1 cellular context compared by ENCODE assay signal in genomic region chr5:39076757-39077475, GRCh38.
A peak's percentile ranks its signal among the peaks of the same experiment; 100 is the strongest.
TF ChIP-seq lines count a peak whose summit lies in the region.

No MANE protein-coding gene starts in this region.

TF ChIP-seq in GM12878, 131 proteins besides CTCF, POLR2A, EP300 and RAD21:
- 0 out of 2 replicates have a peak, but pooled peaks have one; percentile 41 for TF ChIP-seq CHD4 (IDR thresholded peaks at IDR 0.05)
- TF ChIP-seq PML (IDR thresholded peaks at IDR 0.05; ENCODE audit: low read length), result peak; percentile 28; the same call in 1 of the 2 replicates
- peak; percentile 30; the same call in 1 of the 2 replicates for TF ChIP-seq RAD51 (IDR thresholded peaks at IDR 0.05)
- peak in 1 of 2 experiments; percentile 58; a peak in 1 of 4 replicates for TF ChIP-seq ETV6 (conservative IDR thresholded peaks at IDR 0.05 in 1 of 2, IDR thresholded peaks at IDR 0.05 in 1 of 2; ENCODE audit: borderline replicate concordance in 1 of 2, low read depth in 1 of 2)
- TF ChIP-seq MTA2 (IDR thresholded peaks at IDR 0.05; ENCODE audit: low read depth), result peak; percentile 55
- TF ChIP-seq, protein P1, sequence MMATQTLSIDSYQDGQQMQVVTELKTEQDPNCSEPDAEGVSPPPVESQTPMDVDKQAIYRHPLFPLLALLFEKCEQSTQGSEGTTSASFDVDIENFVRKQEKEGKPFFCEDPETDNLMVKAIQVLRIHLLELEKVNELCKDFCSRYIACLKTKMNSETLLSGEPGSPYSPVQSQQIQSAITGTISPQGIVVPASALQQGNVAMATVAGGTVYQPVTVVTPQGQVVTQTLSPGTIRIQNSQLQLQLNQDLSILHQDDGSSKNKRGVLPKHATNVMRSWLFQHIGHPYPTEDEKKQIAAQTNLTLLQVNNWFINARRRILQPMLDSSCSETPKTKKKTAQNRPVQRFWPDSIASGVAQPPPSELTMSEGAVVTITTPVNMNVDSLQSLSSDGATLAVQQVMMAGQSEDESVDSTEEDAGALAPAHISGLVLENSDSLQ (IDR thresholded peaks at IDR 0.05), result peak; percentile 86
- peak; percentile 75 for TF ChIP-seq ATF2 (IDR thresholded peaks at IDR 0.05; ENCODE audit: low read length)
- TF ChIP-seq RELB (IDR thresholded peaks at IDR 0.05; ENCODE audit: low read depth), result peak; percentile 61
- no peak for TF ChIP-seq SUZ12 (IDR thresholded peaks at IDR 0.05; ENCODE audit: unreplicated experiment)
- no peak for TF ChIP-seq SMC3 (IDR thresholded peaks at IDR 0.05; ENCODE audit: borderline replicate concordance, low read length)
- TF ChIP-seq, protein P2, sequence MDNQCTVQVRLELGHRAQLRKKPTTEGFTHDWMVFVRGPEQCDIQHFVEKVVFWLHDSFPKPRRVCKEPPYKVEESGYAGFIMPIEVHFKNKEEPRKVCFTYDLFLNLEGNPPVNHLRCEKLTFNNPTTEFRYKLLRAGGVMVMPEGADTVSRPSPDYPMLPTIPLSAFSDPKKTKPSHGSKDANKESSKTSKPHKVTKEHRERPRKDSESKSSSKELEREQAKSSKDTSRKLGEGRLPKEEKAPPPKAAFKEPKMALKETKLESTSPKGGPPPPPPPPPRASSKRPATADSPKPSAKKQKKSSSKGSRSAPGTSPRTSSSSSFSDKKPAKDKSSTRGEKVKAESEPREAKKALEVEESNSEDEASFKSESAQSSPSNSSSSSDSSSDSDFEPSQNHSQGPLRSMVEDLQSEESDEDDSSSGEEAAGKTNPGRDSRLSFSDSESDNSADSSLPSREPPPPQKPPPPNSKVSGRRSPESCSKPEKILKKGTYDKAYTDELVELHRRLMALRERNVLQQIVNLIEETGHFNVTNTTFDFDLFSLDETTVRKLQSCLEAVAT (IDR thresholded peaks at IDR 0.05), result peak; percentile 39; the same call in 1 of the 2 replicates
- TF ChIP-seq FOXK2 (IDR thresholded peaks at IDR 0.05), result no peak
- TF ChIP-seq NBN (IDR thresholded peaks at IDR 0.05), result peak; percentile 92
- TF ChIP-seq SPI1 (IDR thresholded peaks at IDR 0.05; ENCODE audit: borderline replicate concordance, insufficient read depth, low read depth, low read length), result peak; percentile 91
- no peak for TF ChIP-seq TCF3 (IDR thresholded peaks at IDR 0.05; ENCODE audit: borderline replicate concordance, insufficient read depth, low read depth, low read length)
- TF ChIP-seq CREM (IDR thresholded peaks at IDR 0.05; ENCODE audit: low read depth), result peak; percentile 15; the same call in 1 of the 2 replicates
- TF ChIP-seq ZNF384 (IDR thresholded peaks at IDR 0.05; ENCODE audit: borderline replicate concordance, low read depth, low read length), result peak; percentile 94
- TF ChIP-seq ATF7 (IDR thresholded peaks at IDR 0.05; ENCODE audit: low read depth), result peak; percentile 78
- no peak for TF ChIP-seq SREBF2 (IDR thresholded peaks at IDR 0.05; ENCODE audit: low read length)
- TF ChIP-seq SMARCA5 (IDR thresholded peaks at IDR 0.05), result peak; percentile 49
- no peak for TF ChIP-seq TBL1XR1 (IDR thresholded peaks at IDR 0.05; ENCODE audit: low read depth, low read length)
- no peak for TF ChIP-seq CBX5 (IDR thresholded peaks at IDR 0.05; ENCODE audit: low read depth)
- TF ChIP-seq IKZF2 (IDR thresholded peaks at IDR 0.05), result peak; percentile 28 to 50; a peak in 2 of 4 replicates
- no peak for TF ChIP-seq ZBTB33 (IDR thresholded peaks at IDR 0.05)
- peak; percentile 59 for TF ChIP-seq RUNX3 (IDR thresholded peaks at IDR 0.05; ENCODE audit: low read length)
- TF ChIP-seq CUX1 (IDR thresholded peaks at IDR 0.05; ENCODE audit: insufficient replicate concordance, low read depth, low read length), result peak; percentile 69
- 0 out of 4 replicates have a peak, but pooled peaks of 1 of the 2 experiments have one; percentile 38 for TF ChIP-seq BHLHE40 (IDR thresholded peaks at IDR 0.05; ENCODE audit: borderline replicate concordance in 1 of 2, low read depth in 2 of 2, low read length in 1 of 2)
- peak; percentile 91 for TF ChIP-seq MEF2B (IDR thresholded peaks at IDR 0.05; ENCODE audit: partially characterized antibody, poor library complexity, severe bottlenecking)
- peak; percentile 66; the same call in 1 of the 2 replicates for TF ChIP-seq HDGF (IDR thresholded peaks at IDR 0.05)
- peak; percentile 61; the same call in 1 of the 2 replicates for TF ChIP-seq DPF2 (IDR thresholded peaks at IDR 0.05)
- peak; percentile 58; the same call in 1 of the 2 replicates for TF ChIP-seq JUNB (IDR thresholded peaks at IDR 0.05)
- TF ChIP-seq YBX1 (IDR thresholded peaks at IDR 0.05), result no peak
- TF ChIP-seq MTA3 (IDR thresholded peaks at IDR 0.05; ENCODE audit: borderline replicate concordance, low read length), result no peak
